10 cellular contexts compared by ENCODE assay signal in genomic region chr22:21569459-21570161, GRCh38. TPM values are rescaled to one million over a fixed set of nuclear protein-coding genes. Genes with fewer than 3 reads are reported as not detected.
A peak's percentile ranks its signal among the peaks of the same experiment; 100 is the strongest.
DNase-seq lines count a peak whose midpoint lies in the region; ATAC-seq, FAIRE-seq and TF ChIP-seq lines count a peak whose summit lies in the region.
"Had no signal": no experiment of that assay in that cellular context is flagged by ENCODE, and none has a peak within 500 bp of the region (broad histone marks: within the 10 kb centered on the region; RNA-seq: fewer than 3 reads in every experiment).

No MANE protein-coding gene starts in this region.

- TF ChIP-seq CTCF in LNCaP clone FGC (IDR thresholded peaks at IDR 0.05; ENCODE audit: control insufficient read depth, extremely low read depth, insufficient read depth) = no peak
- no peak for TF ChIP-seq CTCF in K562 (IDR thresholded peaks at IDR 0.05 in 2 of 3, conservative IDR thresholded peaks at IDR 0.05 in 1 of 3; ENCODE audit: insufficient read depth in 2 of 3, low read depth in 1 of 3, low read length in 3 of 3)
- no peak for TF ChIP-seq CTCF in nephron progenitor cell (IDR thresholded peaks at IDR 0.05)

- peaks cover 66% of the 10 kb centered on the region for H4K20me1 ChIP-seq in K562 (replicated peaks; ENCODE audit: control insufficient read depth, insufficient read depth, low read length)

- H2AFZ ChIP-seq in K562 (ENCODE audit: low read depth, low read length) = no peak overlapping the region

- H3K36me3 Mint-ChIP-seq in nephron progenitor cell (ENCODE audit: low read depth) = peaks cover 16% of the 10 kb centered on the region

- no peaks in the 10 kb centered on the region for H3K9me3 ChIP-seq in K562 (replicated peaks; ENCODE audit: control insufficient read depth, insufficient read depth, low read depth, low read length)

- intact Hi-C loops in K562 (cut with micrococcal nuclease) = loop anchor here (2.0 kb wide), 2 partner anchors 19 to 55 kb away; no protein-coding TSS in a partner anchor

- CTCF ChIA-PET in K562 (lab: Yijun Ruan, JAX; ENCODE audit: low intra/inter-chr PET ratio) = no interaction called here

- TF ChIP-seq RAD21 in K562 (CRISPR knock-in tag; conservative IDR thresholded peaks at IDR 0.05 in 1 of 2, IDR thresholded peaks at IDR 0.05 in 1 of 2) = no peak

- peak; percentile 9 for DNase-seq in D341Med (ENCODE audit: low spot score)
- DNase-seq in LNCaP clone FGC (ENCODE audit: low read depth) = no peak
- DNase-seq in K562 (ENCODE audit: extremely low read depth in 1 of 4, low spot score in 3 of 4) = peak in 1 of 4 experiments; percentile 49
- no peak for DNase-seq in nephron progenitor cell
- DNase-seq in activated effector memory CD4-positive, alpha-beta T cell treated with Interleukin-2 at 50 U/mL for 16 hours = no peak
- no peak for DNase-seq in hippocampal formation (lab: John Stamatoyannopoulos, UW)
- no peak for DNase-seq in COR-L47 (lab: John Stamatoyannopoulos, UW)
- DNase-seq: NCI-H1436 treated with DMSO at 0.1 percent for 48 hours had no signal

- peak overlapping the region; percentile 91 for H3K4me2 ChIP-seq in K562 (ENCODE audit: insufficient read depth, low read length)

- FAIRE-seq in K562 (lab: Jason Lieb, UNC) = no peak

- peak overlapping the region; percentile 72 for H3K27ac Mint-ChIP-seq in nephron progenitor cell

- H3K9me1 ChIP-seq in K562 (ENCODE audit: control insufficient read depth, insufficient read depth, low read length) = peaks cover 37% of the 10 kb centered on the region

- H3K79me2 ChIP-seq in K562 (ENCODE audit: control insufficient read depth, insufficient read depth, low read length) = peaks cover 74% of the 10 kb centered on the region

- in situ Hi-C loops in K562 (cut with MboI) = loop anchor here (5.0 to 10.0 kb wide), 2 partner anchors 32 to 55 kb away; no protein-coding TSS in a partner anchor

- H3K4me1 Mint-ChIP-seq in nephron progenitor cell = peaks cover 48% of the 10 kb centered on the region

- POLR2A ChIA-PET in K562 (lab: Yijun Ruan, JAX) = interaction anchor here (0.7 to 7.6 kb wide), 20 partner anchors 7 to 150 kb away, joined by 3 to 112 read pairs (median 8); partner anchors contain the start of genes CCDC116, SDF2L1 and YDJC

- 39% methylated on average over 8 of the region's 8 CpGs for WGBS in K562 (ENCODE audit: insufficient coverage, low coverage, missing lambda C conversion rate)

- H3K27me3 ChIP-seq in K562 (ENCODE audit: control insufficient read depth in 2 of 2, insufficient read depth in 2 of 2, low read length in 2 of 2) = no peaks in the 10 kb centered on the region

- BruUV-seq in K562 (replicated peaks; lab: Mats Ljungman, UMichigan) = TSS peak; percentile 36

- peaks cover 3% of the 10 kb centered on the region for H3K27me3 Mint-ChIP-seq in nephron progenitor cell (ENCODE audit: low read depth, poor library complexity)

- H3K36me3 ChIP-seq in K562 (ENCODE audit: control insufficient read depth, insufficient read depth, low read length) = peaks cover 54% of the 10 kb centered on the region

- peak overlapping the region; percentile 89 for H3K4me3 ChIP-seq in LNCaP clone FGC (ENCODE audit: low read depth, low read length)
- peak overlapping the region; percentile 72 for H3K4me3 ChIP-seq in K562

- no peak for TF ChIP-seq POLR2A in K562 (conservative IDR thresholded peaks at IDR 0.05)

- no peak for ATAC-seq in K562
- no peak for ATAC-seq in HG03175 (IDR thresholded peaks at IDR 0.05; ENCODE audit: unreplicated experiment)

- peak overlapping the region; percentile 96 to 99 for H3K9ac ChIP-seq in K562 (ENCODE audit: insufficient read depth in 1 of 2, low read depth in 2 of 2, low read length in 2 of 2)

- H3K4me3 Mint-ChIP-seq in nephron progenitor cell = peak overlapping the region; percentile 95

- H3K27ac ChIP-seq in K562 (ENCODE audit: extremely low read depth, low read depth, low read length) = peak overlapping the region; percentile 0; the same call in 1 of the 3 replicates

- H3K9me3 Mint-ChIP-seq in nephron progenitor cell = no peaks in the 10 kb centered on the region

- peaks cover 54 to 59% of the 10 kb centered on the region in 2 experiments for H3K4me1 ChIP-seq in K562 (replicated peaks in 1 of 2; ENCODE audit: control insufficient read depth in 2 of 2, insufficient read depth in 2 of 2, low read length in 2 of 2)

- no peak for TF ChIP-seq EP300 in K562 (IDR thresholded peaks at IDR 0.05; ENCODE audit: low read length)

TF ChIP-seq in K562, 482 proteins besides CTCF, POLR2A, EP300 and RAD21 (continues in another document):
- no peak for TF ChIP-seq ARID2 (IDR thresholded peaks at IDR 0.05)
- no peak for TF ChIP-seq ZNF449 (CRISPR knock-in tag; IDR thresholded peaks at IDR 0.05)
- TF ChIP-seq CCAR2 (IDR thresholded peaks at IDR 0.05; ENCODE audit: low read depth, low read length) = 0 out of 2 replicates have a peak, but pooled peaks have one; percentile 54
- TF ChIP-seq FOXK1 (CRISPR knock-in tag; IDR thresholded peaks at IDR 0.05; ENCODE audit: borderline replicate concordance) = no peak; the same call in 1 of the 2 replicates
- peak; percentile 24; the same call in 1 of the 2 replicates for TF ChIP-seq HBP1 (CRISPR knock-in tag; IDR thresholded peaks at IDR 0.05)
- TF ChIP-seq SAP30 (IDR thresholded peaks at IDR 0.05; ENCODE audit: borderline replicate concordance, insufficient read depth, low read depth, low read length, poor library complexity, severe bottlenecking) = peak; percentile 29
- TF ChIP-seq HIVEP1 (CRISPR knock-in tag; IDR thresholded peaks at IDR 0.05) = peak; percentile 4; the same call in 1 of the 2 replicates

RNA-seq across cellular contexts. Expression of gene UBE2L3, which starts 2.1 kb away (rescaled TPM):
- 76.2 and 94.2 TPM in 2 replicates for total RNA-seq in K562 (2011; cell fraction: chromatin; rRNA removed; ENCODE audit: low replicate concordance)
- 66.2 and 75.7 TPM in 2 replicates for total RNA-seq in K562 (2011; cell fraction: nucleolus; rRNA removed)
- 78.4 and 92.8 TPM in 2 replicates for total RNA-seq in K562 (2011; cell fraction: nucleoplasm; rRNA removed)
- 215 and 275 TPM in 2 replicates for total RNA-seq in K562 (2014; rRNA removed)
- total RNA-seq in K562 (2014; rRNA removed; fragmentation: Illumina TruSeq; extraction: Trizol) = 285 and 298 TPM in 2 replicates
- total RNA-seq in K562 (2015; rRNA removed; fragmentation: Illumina TruSeq; extraction: Trizol) = 335 and 354 TPM in 2 replicates
- 240 TPM in 2 replicates for total RNA-seq in K562 (2021)
- 206 and 218 TPM in 2 replicates for polyA plus RNA-seq in K562 (2011; rRNA removed)
- polyA plus RNA-seq in K562 (2011; cell fraction: cytosol; rRNA removed) = 145 and 195 TPM in 2 replicates
- 56.6 and 72.9 TPM in 2 replicates for polyA plus RNA-seq in K562 (2011; cell fraction: nucleus; rRNA removed)
- 253 and 378 TPM in 2 replicates for polyA plus RNA-seq in K562 (2012)
- polyA plus RNA-seq in K562 (2014; fragmentation: Illumina TruSeq; extraction: Trizol) = 493 and 580 TPM in 2 replicates
- polyA plus RNA-seq in K562 (2014; fragmentation: Nextera tagmentation; extraction: Ambion mirVana) = 100 to 1,000 TPM; 575 to 625 TPM
- 266 and 269 TPM in 2 replicates for polyA plus RNA-seq in K562 (2014; rRNA removed)
- polyA minus RNA-seq in K562 (2011; rRNA and poly(A)+ RNA removed) = 172 and 189 TPM in 2 replicates
- polyA minus RNA-seq in K562 (2011; cell fraction: cytosol; rRNA and poly(A)+ RNA removed) = 89.8 and 112 TPM in 2 replicates
- 25.2 and 45.9 TPM in 2 replicates for polyA minus RNA-seq in K562 (2011; cell fraction: nucleus; rRNA and poly(A)+ RNA removed)

RNA-seq across cellular contexts. Expression of gene RIMBP3C, which starts 18.3 kb away (rescaled TPM):
- 0.79 and 1.6 TPM in 2 replicates for total RNA-seq in K562 (2011; cell fraction: chromatin; rRNA removed; ENCODE audit: low replicate concordance)
- total RNA-seq in K562 (2011; cell fraction: nucleolus; rRNA removed) = 2.1 and 2.3 TPM in 2 replicates
- total RNA-seq in K562 (2011; cell fraction: nucleoplasm; rRNA removed) = 1.0 TPM in 1 of 2 replicates, not detected in the other
- total RNA-seq in K562 (2014; rRNA removed) (0.65 and 0.77 TPM in 2 replicates), K562 (2014; rRNA removed; fragmentation: Illumina TruSeq; extraction: Trizol) (0.06 and 0.15 TPM in 2 replicates), K562 (2015; rRNA removed; fragmentation: Illumina TruSeq; extraction: Trizol) (0.25 and 0.34 TPM in 2 replicates), K562 (2021) (0.89 and 0.98 TPM in 2 replicates)
- polyA plus RNA-seq in K562 (2011; rRNA removed) (0.13 and 0.19 TPM in 2 replicates), K562 (2014; fragmentation: Illumina TruSeq; extraction: Trizol) (0.09 and 0.26 TPM in 2 replicates), K562 (2014; fragmentation: Nextera tagmentation; extraction: Ambion mirVana) (not detected), K562 (2014; rRNA removed) (0.17 TPM in 1 of 2 replicates, not detected in the other)
- polyA plus RNA-seq in K562 (2011; cell fraction: cytosol; rRNA removed) = 0.06 TPM in 1 of 2 replicates, not detected in the other
- 0.16 and 0.41 TPM in 2 replicates for polyA plus RNA-seq in K562 (2011; cell fraction: nucleus; rRNA removed)
- 0.75 and 0.85 TPM in 2 replicates for polyA plus RNA-seq in K562 (2012)
- 0.60 and 0.90 TPM in 2 replicates for polyA minus RNA-seq in K562 (2011; rRNA and poly(A)+ RNA removed)
- polyA minus RNA-seq in K562 (2011; cell fraction: cytosol; rRNA and poly(A)+ RNA removed) = 1.2 and 2.5 TPM in 2 replicates
- polyA minus RNA-seq in K562 (2011; cell fraction: nucleus; rRNA and poly(A)+ RNA removed) = 2.3 and 4.4 TPM in 2 replicates
- total RNA-seq: myocyte had no signal
